26 cellular contexts compared by ENCODE assay signal in the genomic region with DNA sequence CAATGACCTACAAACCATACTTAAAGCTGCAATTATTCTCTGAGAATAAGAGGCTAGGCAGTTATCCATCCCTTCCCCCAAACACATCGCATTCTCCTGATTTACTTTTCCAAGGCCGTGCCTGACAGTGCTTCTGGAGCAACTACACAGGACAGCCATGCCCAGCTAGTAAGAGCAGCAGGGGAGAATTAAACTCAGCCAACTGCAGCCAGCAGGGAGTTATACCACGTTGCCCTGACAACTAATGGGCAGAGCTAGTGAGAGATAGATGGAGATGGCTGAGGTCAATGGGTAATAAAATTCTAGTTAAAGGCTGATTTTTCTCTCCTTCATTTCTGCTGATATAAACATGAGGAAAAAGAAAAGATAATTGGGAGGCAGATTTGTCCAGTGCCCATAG.
A peak's percentile ranks its signal among the peaks of the same experiment; 100 is the strongest.
DNase-seq lines count a peak whose midpoint lies in the region; ATAC-seq and TF ChIP-seq lines count a peak whose summit lies in the region.
"Had no signal": no experiment of that assay in that cellular context is flagged by ENCODE, and none has a peak within 500 bp of the region (broad histone marks: within the 10 kb centered on the region; RNA-seq: fewer than 3 reads in every experiment).

No MANE protein-coding gene starts in this region.

- H3K36me3 ChIP-seq in neural progenitor cell, result no peaks in the 10 kb centered on the region
- H3K36me3 ChIP-seq: BLaER1, MG63, SJSA1 had no signal

- peak overlapping the region; percentile 35 for H3K27ac Mint-ChIP-seq in neural progenitor cell
- H3K27ac Mint-ChIP-seq: CD4-positive, CD25-positive, alpha-beta regulatory T cell; H9; HFFc6 had no signal

- H3K79me2 ChIP-seq in neural progenitor cell (ENCODE audit: low read depth), result no peaks in the 10 kb centered on the region

- no peaks in the 10 kb centered on the region for H3K4me1 ChIP-seq in neural progenitor cell
- H3K4me1 ChIP-seq: BLaER1, SJSA1 had no signal

- H3K27me3 Mint-ChIP-seq in neural progenitor cell (ENCODE audit: insufficient read depth, low read depth), result peaks cover 2% of the 10 kb centered on the region
- H3K27me3 Mint-ChIP-seq: CD4-positive, CD25-positive, alpha-beta regulatory T cell had no signal

- no peaks in the 10 kb centered on the region for H3K27me3 ChIP-seq in neural progenitor cell
- H3K27me3 ChIP-seq: BLaER1, MG63, SJSA1 had no signal

- no peak overlapping the region for H3K4me3 ChIP-seq in neural progenitor cell
- H3K4me3 ChIP-seq: BLaER1, GM23248, MG63, SJSA1 had no signal

- H3K4me2 ChIP-seq in neural progenitor cell, result no peak overlapping the region
- H3K4me2 ChIP-seq: BLaER1 had no signal

- H3K4me1 Mint-ChIP-seq in neural progenitor cell, result peaks cover 17% of the 10 kb centered on the region
- H3K4me1 Mint-ChIP-seq: CD4-positive, CD25-positive, alpha-beta regulatory T cell had no signal

- H3K27ac ChIP-seq in neural progenitor cell, result no peak overlapping the region
- H3K27ac ChIP-seq: BLaER1, GM23248, SJSA1 had no signal

- no peaks in the 10 kb centered on the region for H3F3A ChIP-seq in neural progenitor cell (ENCODE audit: low read depth)

- peaks cover 7% of the 10 kb centered on the region for H3K9me3 Mint-ChIP-seq in neural progenitor cell
- H3K9me3 Mint-ChIP-seq: HFFc6 had no signal

- no peaks in the 10 kb centered on the region for H3K9me3 ChIP-seq in neural progenitor cell (ENCODE audit: low read depth)
- H3K9me3 ChIP-seq: BLaER1, MG63, SJSA1 had no signal

- no peak overlapping the region for H2AFZ ChIP-seq in neural progenitor cell (replicated peaks)
- H2AFZ ChIP-seq: GM23248 had no signal

- H3K9ac ChIP-seq in neural progenitor cell, result no peak overlapping the region
- H3K9ac ChIP-seq: BLaER1, GM23248 had no signal

- peak; percentile 24 to 46 for DNase-seq in NCI-H2081 (lab: John Stamatoyannopoulos, UW)
- no peak for DNase-seq in NCI-H2081 treated with DMSO at 0.1 percent for 48 hours (lab: John Stamatoyannopoulos, UW)
- peak; percentile 63 for DNase-seq in NCI-H2227 treated with DMSO at 0.1 percent for 48 hours (lab: John Stamatoyannopoulos, UW)
- DNase-seq in cerebellar cortex (ENCODE audit: low spot score), result peak; percentile 33
- DNase-seq in neural progenitor cell (ENCODE audit: low spot score), result no peak
- no peak for DNase-seq in GM20000 (ENCODE audit: low spot score)
- no peak for DNase-seq in left ventricle myocardium superior
- DNase-seq: CD4-positive, CD25-positive, alpha-beta regulatory T cell; DMS53; EL; GF-D8; GM23248; H9; HFFc6; KBM-7; MG63; NCI-H1105 treated with DMSO at 0.1 percent for 48 hours; NCI-H187 treated with DMSO at 0.1 percent for 48 hours; NCI-H2171; NCI-H524; Right ventricle myocardium superior; RPMI8226; T-helper 2 cell had no signal

- intact Hi-C loops in left ventricle myocardium superior (cut with micrococcal nuclease), result no loop called here

- no peaks in the 10 kb centered on the region for H4K20me1 ChIP-seq in neural progenitor cell (ENCODE audit: low read depth)
- H4K20me1 ChIP-seq: BLaER1 had no signal

- no peak overlapping the region for H3K4me3 Mint-ChIP-seq in neural progenitor cell
- H3K4me3 Mint-ChIP-seq: CD4-positive, CD25-positive, alpha-beta regulatory T cell; H9; HFFc6 had no signal

- ATAC-seq in HG03432 (IDR thresholded peaks at IDR 0.05; ENCODE audit: unreplicated experiment) (no peak), left ventricle myocardium superior (no peak)

- no peak for TF ChIP-seq CTCF in neural progenitor cell (IDR thresholded peaks at IDR 0.05)
- TF ChIP-seq CTCF in GM20000 (IDR thresholded peaks at IDR 0.05; ENCODE audit: extremely low read depth, missing control alignments), result no peak

- no peaks in the 10 kb centered on the region for H3K36me3 Mint-ChIP-seq in neural progenitor cell
- H3K36me3 Mint-ChIP-seq: CD4-positive, CD25-positive, alpha-beta regulatory T cell had no signal

Comparison
In these comparisons a context has a peak if more than half of its experiments do, and no peak if none do; other contexts are left out.
1. DNase-seq: peak in NCI-H2081 (2 of 2), NCI-H2227 treated with DMSO at 0.1 percent for 48 hours (single experiment) and cerebellar cortex (single experiment); none in NCI-H2081 treated with DMSO at 0.1 percent for 48 hours (single experiment), neural progenitor cell (single experiment), GM20000 (single experiment) and left ventricle myocardium superior (single experiment).